ENCODE assay signal across 1 cellular context in the genomic region with DNA sequence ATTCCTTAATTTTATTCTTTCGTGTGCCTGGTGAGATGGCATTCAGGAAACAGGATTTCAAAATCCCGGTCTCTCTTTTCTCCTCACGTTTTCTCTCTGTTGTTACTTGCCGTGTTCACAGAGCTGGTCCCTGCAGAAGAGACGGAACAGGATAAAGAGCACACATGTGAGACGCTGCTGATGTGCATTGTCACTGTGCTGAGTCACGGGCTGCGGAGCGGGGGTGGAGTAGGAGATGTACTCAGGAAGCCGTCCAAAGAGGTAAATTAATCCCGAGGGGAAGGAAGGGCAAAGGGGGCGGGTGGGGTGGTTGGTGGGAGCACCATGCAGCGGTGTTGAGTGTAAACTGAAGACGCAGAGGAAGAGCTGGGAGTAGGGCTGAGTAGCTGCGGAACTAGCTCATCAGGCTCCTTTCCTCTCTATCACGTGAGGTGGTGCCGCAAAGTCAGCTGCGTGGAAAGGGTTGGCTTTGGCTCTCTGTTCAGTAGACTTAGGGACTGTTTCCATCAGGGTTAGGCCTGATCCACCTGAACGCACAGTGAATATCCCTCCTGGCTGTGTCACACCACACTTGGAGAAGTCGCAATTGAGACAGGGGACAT.
TF ChIP-seq lines count a peak whose summit lies in the region.

No MANE protein-coding gene starts in this region.

TF ChIP-seq in K562, 482 proteins besides CTCF, POLR2A, EP300 and RAD21 (continued from another document and continues in another):
- TF ChIP-seq, protein P1, sequence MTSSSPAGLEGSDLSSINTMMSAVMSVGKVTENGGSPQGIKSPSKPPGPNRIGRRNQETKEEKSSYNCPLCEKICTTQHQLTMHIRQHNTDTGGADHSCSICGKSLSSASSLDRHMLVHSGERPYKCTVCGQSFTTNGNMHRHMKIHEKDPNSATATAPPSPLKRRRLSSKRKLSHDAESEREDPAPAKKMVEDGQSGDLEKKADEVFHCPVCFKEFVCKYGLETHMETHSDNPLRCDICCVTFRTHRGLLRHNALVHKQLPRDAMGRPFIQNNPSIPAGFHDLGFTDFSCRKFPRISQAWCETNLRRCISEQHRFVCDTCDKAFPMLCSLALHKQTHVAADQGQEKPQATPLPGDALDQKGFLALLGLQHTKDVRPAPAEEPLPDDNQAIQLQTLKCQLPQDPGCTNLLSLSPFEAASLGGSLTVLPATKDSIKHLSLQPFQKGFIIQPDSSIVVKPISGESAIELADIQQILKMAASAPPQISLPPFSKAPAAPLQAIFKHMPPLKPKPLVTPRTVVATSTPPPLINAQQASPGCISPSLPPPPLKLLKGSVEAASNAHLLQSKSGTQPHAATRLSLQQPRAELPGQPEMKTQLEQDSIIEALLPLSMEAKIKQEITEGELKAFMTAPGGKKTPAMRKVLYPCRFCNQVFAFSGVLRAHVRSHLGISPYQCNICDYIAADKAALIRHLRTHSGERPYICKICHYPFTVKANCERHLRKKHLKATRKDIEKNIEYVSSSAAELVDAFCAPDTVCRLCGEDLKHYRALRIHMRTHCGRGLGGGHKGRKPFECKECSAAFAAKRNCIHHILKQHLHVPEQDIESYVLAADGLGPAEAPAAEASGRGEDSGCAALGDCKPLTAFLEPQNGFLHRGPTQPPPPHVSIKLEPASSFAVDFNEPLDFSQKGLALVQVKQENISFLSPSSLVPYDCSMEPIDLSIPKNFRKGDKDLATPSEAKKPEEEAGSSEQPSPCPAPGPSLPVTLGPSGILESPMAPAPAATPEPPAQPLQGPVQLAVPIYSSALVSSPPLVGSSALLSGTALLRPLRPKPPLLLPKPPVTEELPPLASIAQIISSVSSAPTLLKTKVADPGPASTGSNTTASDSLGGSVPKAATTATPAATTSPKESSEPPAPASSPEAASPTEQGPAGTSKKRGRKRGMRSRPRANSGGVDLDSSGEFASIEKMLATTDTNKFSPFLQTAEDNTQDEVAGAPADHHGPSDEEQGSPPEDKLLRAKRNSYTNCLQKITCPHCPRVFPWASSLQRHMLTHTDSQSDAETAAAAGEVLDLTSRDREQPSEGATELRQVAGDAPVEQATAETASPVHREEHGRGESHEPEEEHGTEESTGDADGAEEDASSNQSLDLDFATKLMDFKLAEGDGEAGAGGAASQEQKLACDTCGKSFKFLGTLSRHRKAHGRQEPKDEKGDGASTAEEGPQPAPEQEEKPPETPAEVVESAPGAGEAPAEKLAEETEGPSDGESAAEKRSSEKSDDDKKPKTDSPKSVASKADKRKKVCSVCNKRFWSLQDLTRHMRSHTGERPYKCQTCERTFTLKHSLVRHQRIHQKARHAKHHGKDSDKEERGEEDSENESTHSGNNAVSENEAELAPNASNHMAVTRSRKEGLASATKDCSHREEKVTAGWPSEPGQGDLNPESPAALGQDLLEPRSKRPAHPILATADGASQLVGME (CRISPR knock-in tag; IDR thresholded peaks at IDR 0.05) = no peak
- TF ChIP-seq, protein P2, sequence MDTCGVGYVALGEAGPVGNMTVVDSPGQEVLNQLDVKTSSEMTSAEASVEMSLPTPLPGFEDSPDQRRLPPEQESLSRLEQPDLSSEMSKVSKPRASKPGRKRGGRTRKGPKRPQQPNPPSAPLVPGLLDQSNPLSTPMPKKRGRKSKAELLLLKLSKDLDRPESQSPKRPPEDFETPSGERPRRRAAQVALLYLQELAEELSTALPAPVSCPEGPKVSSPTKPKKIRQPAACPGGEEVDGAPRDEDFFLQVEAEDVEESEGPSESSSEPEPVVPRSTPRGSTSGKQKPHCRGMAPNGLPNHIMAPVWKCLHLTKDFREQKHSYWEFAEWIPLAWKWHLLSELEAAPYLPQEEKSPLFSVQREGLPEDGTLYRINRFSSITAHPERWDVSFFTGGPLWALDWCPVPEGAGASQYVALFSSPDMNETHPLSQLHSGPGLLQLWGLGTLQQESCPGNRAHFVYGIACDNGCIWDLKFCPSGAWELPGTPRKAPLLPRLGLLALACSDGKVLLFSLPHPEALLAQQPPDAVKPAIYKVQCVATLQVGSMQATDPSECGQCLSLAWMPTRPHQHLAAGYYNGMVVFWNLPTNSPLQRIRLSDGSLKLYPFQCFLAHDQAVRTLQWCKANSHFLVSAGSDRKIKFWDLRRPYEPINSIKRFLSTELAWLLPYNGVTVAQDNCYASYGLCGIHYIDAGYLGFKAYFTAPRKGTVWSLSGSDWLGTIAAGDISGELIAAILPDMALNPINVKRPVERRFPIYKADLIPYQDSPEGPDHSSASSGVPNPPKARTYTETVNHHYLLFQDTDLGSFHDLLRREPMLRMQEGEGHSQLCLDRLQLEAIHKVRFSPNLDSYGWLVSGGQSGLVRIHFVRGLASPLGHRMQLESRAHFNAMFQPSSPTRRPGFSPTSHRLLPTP (IDR thresholded peaks at IDR 0.05; ENCODE audit: borderline replicate concordance, extremely low read depth, insufficient read length) = no peak
- TF ChIP-seq KAT7 (CRISPR knock-in tag; IDR thresholded peaks at IDR 0.05; ENCODE audit: borderline replicate concordance) (peak; percentile 83), ZNF79 (CRISPR knock-in tag; IDR thresholded peaks at IDR 0.05; ENCODE audit: low read depth) (no peak), OTX1 (CRISPR knock-in tag; IDR thresholded peaks at IDR 0.05) (peak; percentile 67), ZNF24 (IDR thresholded peaks at IDR 0.05) (peak; percentile 55; the same call in 1 of the 2 replicates), ZKSCAN1 (IDR thresholded peaks at IDR 0.05; ENCODE audit: low read depth, low read length) (peak; percentile 55; the same call in 1 of the 2 replicates), CBFB (CRISPR knock-in tag; IDR thresholded peaks at IDR 0.05) (no peak), MYBL2 (IDR thresholded peaks at IDR 0.05; ENCODE audit: low read depth) (no peak), MYBL2 (CRISPR knock-in tag; IDR thresholded peaks at IDR 0.05; ENCODE audit: borderline replicate concordance) (no peak), GTF2A2 (tag; IDR thresholded peaks at IDR 0.05) (no peak), STAG1 (CRISPR knock-in tag; IDR thresholded peaks at IDR 0.05; ENCODE audit: borderline replicate concordance) (no peak), ZNF778 (CRISPR knock-in tag; IDR thresholded peaks at IDR 0.05) (no peak), FOSL1 (tag; conservative IDR thresholded peaks at IDR 0.05) (peak; percentile 95), CHD2 (IDR thresholded peaks at IDR 0.05; ENCODE audit: low read depth, low read length) (no peak), GATAD2B (IDR thresholded peaks at IDR 0.05; ENCODE audit: borderline replicate concordance) (no peak), SMC3 (conservative IDR thresholded peaks at IDR 0.05; ENCODE audit: insufficient read depth, low read depth, low read length) (no peak), RBBP5 (IDR thresholded peaks at IDR 0.05; ENCODE audit: borderline replicate concordance, insufficient read depth, low read length, poor library complexity, severe bottlenecking) (peak; percentile 67), KLF13 (tag; IDR thresholded peaks at IDR 0.05; ENCODE audit: borderline replicate concordance, low read depth) (no peak), ZNF589 (CRISPR knock-in tag; IDR thresholded peaks at IDR 0.05; ENCODE audit: low read depth) (peak; percentile 94; the same call in 1 of the 2 replicates), TCF7L2 (IDR thresholded peaks at IDR 0.05; ENCODE audit: low read depth, low read length) (no peak), NR2F6 (CRISPR knock-in tag; IDR thresholded peaks at IDR 0.05) (no peak), NR3C1 (CRISPR knock-in tag; IDR thresholded peaks at IDR 0.05) (no peak), ZNF239 (CRISPR knock-in tag; IDR thresholded peaks at IDR 0.05) (no peak), ELF4 (CRISPR knock-in tag; IDR thresholded peaks at IDR 0.05) (no peak), TCFL5 (CRISPR knock-in tag; conservative IDR thresholded peaks at IDR 0.05) (no peak), PURB (CRISPR knock-in tag; IDR thresholded peaks at IDR 0.05; ENCODE audit: low read depth) (no peak)
- TF ChIP-seq, protein P3, sequence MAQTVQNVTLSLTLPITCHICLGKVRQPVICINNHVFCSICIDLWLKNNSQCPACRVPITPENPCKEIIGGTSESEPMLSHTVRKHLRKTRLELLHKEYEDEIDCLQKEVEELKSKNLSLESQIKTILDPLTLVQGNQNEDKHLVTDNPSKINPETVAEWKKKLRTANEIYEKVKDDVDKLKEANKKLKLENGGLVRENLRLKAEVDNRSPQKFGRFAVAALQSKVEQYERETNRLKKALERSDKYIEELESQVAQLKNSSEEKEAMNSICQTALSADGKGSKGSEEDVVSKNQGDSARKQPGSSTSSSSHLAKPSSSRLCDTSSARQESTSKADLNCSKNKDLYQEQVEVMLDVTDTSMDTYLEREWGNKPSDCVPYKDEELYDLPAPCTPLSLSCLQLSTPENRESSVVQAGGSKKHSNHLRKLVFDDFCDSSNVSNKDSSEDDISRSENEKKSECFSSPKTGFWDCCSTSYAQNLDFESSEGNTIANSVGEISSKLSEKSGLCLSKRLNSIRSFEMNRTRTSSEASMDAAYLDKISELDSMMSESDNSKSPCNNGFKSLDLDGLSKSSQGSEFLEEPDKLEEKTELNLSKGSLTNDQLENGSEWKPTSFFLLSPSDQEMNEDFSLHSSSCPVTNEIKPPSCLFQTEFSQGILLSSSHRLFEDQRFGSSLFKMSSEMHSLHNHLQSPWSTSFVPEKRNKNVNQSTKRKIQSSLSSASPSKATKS (CRISPR knock-in tag; IDR thresholded peaks at IDR 0.05) = no peak
- TF ChIP-seq, protein P4, sequence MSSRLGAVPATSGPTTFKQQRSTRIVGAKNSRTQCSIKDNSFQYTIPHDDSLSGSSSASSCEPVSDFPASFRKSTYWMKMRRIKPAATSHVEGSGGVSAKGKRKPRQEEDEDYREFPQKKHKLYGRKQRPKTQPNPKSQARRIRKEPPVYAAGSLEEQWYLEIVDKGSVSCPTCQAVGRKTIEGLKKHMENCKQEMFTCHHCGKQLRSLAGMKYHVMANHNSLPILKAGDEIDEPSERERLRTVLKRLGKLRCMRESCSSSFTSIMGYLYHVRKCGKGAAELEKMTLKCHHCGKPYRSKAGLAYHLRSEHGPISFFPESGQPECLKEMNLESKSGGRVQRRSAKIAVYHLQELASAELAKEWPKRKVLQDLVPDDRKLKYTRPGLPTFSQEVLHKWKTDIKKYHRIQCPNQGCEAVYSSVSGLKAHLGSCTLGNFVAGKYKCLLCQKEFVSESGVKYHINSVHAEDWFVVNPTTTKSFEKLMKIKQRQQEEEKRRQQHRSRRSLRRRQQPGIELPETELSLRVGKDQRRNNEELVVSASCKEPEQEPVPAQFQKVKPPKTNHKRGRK (tag; IDR thresholded peaks at IDR 0.05) = no peak
- TF ChIP-seq, protein P5, sequence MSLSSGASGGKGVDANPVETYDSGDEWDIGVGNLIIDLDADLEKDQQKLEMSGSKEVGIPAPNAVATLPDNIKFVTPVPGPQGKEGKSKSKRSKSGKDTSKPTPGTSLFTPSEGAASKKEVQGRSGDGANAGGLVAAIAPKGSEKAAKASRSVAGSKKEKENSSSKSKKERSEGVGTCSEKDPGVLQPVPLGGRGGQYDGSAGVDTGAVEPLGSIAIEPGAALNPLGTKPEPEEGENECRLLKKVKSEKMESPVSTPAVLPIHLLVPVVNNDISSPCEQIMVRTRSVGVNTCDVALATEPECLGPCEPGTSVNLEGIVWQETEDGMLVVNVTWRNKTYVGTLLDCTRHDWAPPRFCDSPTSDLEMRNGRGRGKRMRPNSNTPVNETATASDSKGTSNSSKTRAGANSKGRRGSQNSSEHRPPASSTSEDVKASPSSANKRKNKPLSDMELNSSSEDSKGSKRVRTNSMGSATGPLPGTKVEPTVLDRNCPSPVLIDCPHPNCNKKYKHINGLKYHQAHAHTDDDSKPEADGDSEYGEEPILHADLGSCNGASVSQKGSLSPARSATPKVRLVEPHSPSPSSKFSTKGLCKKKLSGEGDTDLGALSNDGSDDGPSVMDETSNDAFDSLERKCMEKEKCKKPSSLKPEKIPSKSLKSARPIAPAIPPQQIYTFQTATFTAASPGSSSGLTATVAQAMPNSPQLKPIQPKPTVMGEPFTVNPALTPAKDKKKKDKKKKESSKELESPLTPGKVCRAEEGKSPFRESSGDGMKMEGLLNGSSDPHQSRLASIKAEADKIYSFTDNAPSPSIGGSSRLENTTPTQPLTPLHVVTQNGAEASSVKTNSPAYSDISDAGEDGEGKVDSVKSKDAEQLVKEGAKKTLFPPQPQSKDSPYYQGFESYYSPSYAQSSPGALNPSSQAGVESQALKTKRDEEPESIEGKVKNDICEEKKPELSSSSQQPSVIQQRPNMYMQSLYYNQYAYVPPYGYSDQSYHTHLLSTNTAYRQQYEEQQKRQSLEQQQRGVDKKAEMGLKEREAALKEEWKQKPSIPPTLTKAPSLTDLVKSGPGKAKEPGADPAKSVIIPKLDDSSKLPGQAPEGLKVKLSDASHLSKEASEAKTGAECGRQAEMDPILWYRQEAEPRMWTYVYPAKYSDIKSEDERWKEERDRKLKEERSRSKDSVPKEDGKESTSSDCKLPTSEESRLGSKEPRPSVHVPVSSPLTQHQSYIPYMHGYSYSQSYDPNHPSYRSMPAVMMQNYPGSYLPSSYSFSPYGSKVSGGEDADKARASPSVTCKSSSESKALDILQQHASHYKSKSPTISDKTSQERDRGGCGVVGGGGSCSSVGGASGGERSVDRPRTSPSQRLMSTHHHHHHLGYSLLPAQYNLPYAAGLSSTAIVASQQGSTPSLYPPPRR (CRISPR knock-in tag; IDR thresholded peaks at IDR 0.05; ENCODE audit: borderline replicate concordance) = no peak
- TF ChIP-seq, protein P6, sequence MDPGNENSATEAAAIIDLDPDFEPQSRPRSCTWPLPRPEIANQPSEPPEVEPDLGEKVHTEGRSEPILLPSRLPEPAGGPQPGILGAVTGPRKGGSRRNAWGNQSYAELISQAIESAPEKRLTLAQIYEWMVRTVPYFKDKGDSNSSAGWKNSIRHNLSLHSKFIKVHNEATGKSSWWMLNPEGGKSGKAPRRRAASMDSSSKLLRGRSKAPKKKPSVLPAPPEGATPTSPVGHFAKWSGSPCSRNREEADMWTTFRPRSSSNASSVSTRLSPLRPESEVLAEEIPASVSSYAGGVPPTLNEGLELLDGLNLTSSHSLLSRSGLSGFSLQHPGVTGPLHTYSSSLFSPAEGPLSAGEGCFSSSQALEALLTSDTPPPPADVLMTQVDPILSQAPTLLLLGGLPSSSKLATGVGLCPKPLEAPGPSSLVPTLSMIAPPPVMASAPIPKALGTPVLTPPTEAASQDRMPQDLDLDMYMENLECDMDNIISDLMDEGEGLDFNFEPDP (CRISPR knock-in tag; IDR thresholded peaks at IDR 0.05) = 0 out of 2 replicates have a peak, but pooled peaks have one; percentile 62
- TF ChIP-seq, protein P7, sequence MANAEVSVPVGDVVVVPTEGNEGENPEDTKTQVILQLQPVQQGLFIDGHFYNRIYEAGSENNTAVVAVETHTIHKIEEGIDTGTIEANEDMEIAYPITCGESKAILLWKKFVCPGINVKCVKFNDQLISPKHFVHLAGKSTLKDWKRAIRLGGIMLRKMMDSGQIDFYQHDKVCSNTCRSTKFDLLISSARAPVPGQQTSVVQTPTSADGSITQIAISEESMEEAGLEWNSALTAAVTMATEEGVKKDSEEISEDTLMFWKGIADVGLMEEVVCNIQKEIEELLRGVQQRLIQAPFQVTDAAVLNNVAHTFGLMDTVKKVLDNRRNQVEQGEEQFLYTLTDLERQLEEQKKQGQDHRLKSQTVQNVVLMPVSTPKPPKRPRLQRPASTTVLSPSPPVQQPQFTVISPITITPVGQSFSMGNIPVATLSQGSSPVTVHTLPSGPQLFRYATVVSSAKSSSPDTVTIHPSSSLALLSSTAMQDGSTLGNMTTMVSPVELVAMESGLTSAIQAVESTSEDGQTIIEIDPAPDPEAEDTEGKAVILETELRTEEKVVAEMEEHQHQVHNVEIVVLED (CRISPR knock-in tag; IDR thresholded peaks at IDR 0.05) = no peak
- TF ChIP-seq, protein P8, sequence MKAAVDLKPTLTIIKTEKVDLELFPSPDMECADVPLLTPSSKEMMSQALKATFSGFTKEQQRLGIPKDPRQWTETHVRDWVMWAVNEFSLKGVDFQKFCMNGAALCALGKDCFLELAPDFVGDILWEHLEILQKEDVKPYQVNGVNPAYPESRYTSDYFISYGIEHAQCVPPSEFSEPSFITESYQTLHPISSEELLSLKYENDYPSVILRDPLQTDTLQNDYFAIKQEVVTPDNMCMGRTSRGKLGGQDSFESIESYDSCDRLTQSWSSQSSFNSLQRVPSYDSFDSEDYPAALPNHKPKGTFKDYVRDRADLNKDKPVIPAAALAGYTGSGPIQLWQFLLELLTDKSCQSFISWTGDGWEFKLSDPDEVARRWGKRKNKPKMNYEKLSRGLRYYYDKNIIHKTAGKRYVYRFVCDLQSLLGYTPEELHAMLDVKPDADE (conservative IDR thresholded peaks at IDR 0.05; ENCODE audit: control insufficient read depth, low read depth, low read length) = 0 out of 2 replicates have a peak, but pooled peaks have one; percentile 66
